ENCODE assay signal across 15 cellular contexts in genomic region chr16:83244057-83244456, GRCh38.
DNase-seq lines count a peak whose midpoint lies in the region; ATAC-seq lines count a peak whose summit lies in the region.
"Had no signal": no experiment of that assay in that cellular context is flagged by ENCODE, and none has a peak within 500 bp of the region (broad histone marks: within the 10 kb centered on the region; RNA-seq: fewer than 3 reads in every experiment).

No MANE protein-coding gene starts in this region.

- peak; percentile 23 for DNase-seq in NCI-H510A treated with DMSO at 0.1 percent for 48 hours (lab: John Stamatoyannopoulos, UW)
- DNase-seq in NCI-H510A (lab: John Stamatoyannopoulos, UW): no peak
- peak; percentile 23 for DNase-seq in NCI-H2081 treated with DMSO at 0.1 percent for 48 hours (lab: John Stamatoyannopoulos, UW)
- DNase-seq in NCI-H748 (lab: John Stamatoyannopoulos, UW; ENCODE audit: unreplicated experiment): peak; percentile 73
- DNase-seq in COLO829 (ENCODE audit: low spot score): no peak
- no peak for DNase-seq in stimulated activated naive CD4-positive, alpha-beta T cell treated with Interleukin-2 at 50 U/mL for 16 hours (lab: John Stamatoyannopoulos, UW)
- DNase-seq: 8988T; AML-193; Calu3; CD4-positive, CD25-positive, alpha-beta regulatory T cell; DMS 273 treated with DMSO at 0.1 percent for 48 hours; GF-D8; GOT3; H9 had no signal

- no peak for ATAC-seq in HG02610 (IDR thresholded peaks at IDR 0.05; ENCODE audit: unreplicated experiment)

Comparison
In these comparisons a context has a peak if more than half of its experiments do, and no peak if none do; other contexts are left out.
1. DNase-seq: peak in NCI-H510A treated with DMSO at 0.1 percent for 48 hours (single experiment), NCI-H2081 treated with DMSO at 0.1 percent for 48 hours (single experiment) and NCI-H748 (single experiment); none in NCI-H510A (single experiment), COLO829 (single experiment) and stimulated activated naive CD4-positive, alpha-beta T cell treated with Interleukin-2 at 50 U/mL for 16 hours (single experiment).